In the genomic region with DNA sequence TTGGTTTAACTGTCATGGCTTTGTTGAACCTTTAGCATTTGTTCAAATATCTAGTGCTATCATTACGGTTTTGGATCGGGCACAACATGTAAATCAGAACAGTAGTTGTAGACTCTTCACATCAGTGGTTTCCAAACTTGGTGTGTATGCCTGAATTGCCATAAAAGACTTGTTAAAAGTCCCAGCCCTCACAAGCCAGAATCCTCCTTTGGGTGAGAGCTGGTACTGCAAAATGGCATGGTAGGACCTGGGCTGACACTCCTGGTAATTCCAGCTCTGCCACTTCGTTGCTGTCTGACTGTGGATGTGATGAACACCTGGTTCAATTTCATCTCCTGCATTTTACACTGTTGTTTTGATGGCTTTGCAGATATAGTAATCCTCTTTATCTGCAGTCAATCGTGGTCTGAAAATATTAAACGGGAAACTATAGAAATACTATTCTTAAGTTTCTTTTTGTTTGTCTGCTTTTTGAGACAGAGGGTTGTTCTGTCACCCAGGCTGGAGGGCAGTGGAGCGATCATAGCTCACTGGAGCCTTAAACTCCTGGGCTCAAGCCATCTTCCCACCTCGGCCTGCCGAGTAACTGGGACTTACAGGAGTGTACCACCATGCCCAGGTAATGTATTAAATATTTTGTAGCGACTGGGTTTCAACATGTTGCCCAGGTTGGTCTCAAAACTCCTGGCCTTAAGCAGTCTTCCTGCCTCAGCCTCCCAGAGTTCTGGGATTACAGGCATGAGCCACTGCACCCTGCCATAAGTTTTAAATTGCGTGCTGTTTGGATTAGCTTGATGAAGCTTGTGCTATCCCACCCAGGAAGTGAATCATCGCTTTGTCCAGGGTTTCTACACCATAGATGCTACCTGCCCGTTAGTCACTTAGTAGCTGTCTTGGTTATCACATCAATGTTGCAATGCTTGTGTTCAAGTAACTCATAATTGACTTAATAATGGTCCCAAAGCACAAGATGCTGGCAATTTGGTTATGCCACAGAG, we compare ENCODE assay signal across 8 cellular contexts.
A peak's percentile ranks its signal among the peaks of the same experiment; 100 is the strongest.
DNase-seq lines count a peak whose midpoint lies in the region; ATAC-seq and TF ChIP-seq lines count a peak whose summit lies in the region.

No MANE protein-coding gene starts in this region.

- whole genome bisulfite sequencing in hepatocyte (ENCODE audit: low lambda C conversion rate, missing lambda C conversion rate), result 89% methylated on average over 12 of the region's 12 CpGs

- H2AFZ ChIP-seq in OCI-LY7 (ENCODE audit: low read length), result no peak overlapping the region
- H2AFZ ChIP-seq in hepatocyte, result no peak overlapping the region

- CTCF ChIA-PET in OCI-LY7 (lab: Charles Lee; ENCODE audit: unreplicated experiment), result interaction anchor here (0.5 kb wide), 1 partner anchor 107 kb away, joined by 4 read pairs; no protein-coding TSS in a partner anchor

- H4K20me1 ChIP-seq in OCI-LY7 (ENCODE audit: insufficient read depth, low read length) (peaks cover 18% of the 10 kb centered on the region), hepatocyte (ENCODE audit: insufficient read depth, poor library complexity, severe bottlenecking) (peaks cover 98% of the 10 kb centered on the region)

- TF ChIP-seq CTCF in OCI-LY7 (conservative IDR thresholded peaks at IDR 0.05; ENCODE audit: low read length), result peak; percentile 63
- TF ChIP-seq CTCF in astrocyte of the spinal cord (IDR thresholded peaks at IDR 0.05; ENCODE audit: low read depth, low read length), result peak; percentile 33
- no peak for TF ChIP-seq CTCF in hepatocyte (IDR thresholded peaks at IDR 0.05; ENCODE audit: poor library complexity)

- H3K27ac Mint-ChIP-seq in naive thymus-derived CD8-positive, alpha-beta T cell, result peak overlapping the region; percentile 78 to 99 (median 96)

- intact Hi-C loops in OCI-LY7 (cut with micrococcal nuclease; ENCODE audit: unreplicated experiment), result no loop called here
- intact Hi-C loops in posterior cingulate gyrus (cut with DNase I), result no loop called here

- H3K4me1 Mint-ChIP-seq in naive thymus-derived CD8-positive, alpha-beta T cell, result peaks cover 40 to 96% (median 86%) of the 10 kb centered on the region in 4 donors

- H3K36me3 Mint-ChIP-seq in naive thymus-derived CD8-positive, alpha-beta T cell, result peaks cover 0 to 1% (median 0%) of the 10 kb centered on the region in 3 donors

- no peaks in the 10 kb centered on the region for H3K9me3 ChIP-seq in OCI-LY7 (ENCODE audit: low read length)
- no peaks in the 10 kb centered on the region for H3K9me3 ChIP-seq in hepatocyte (ENCODE audit: low read depth)

- H3K27me3 ChIP-seq in hepatocyte, result no peaks in the 10 kb centered on the region

- no peaks in the 10 kb centered on the region for H3K27me3 Mint-ChIP-seq in naive thymus-derived CD8-positive, alpha-beta T cell

- no peaks in the 10 kb centered on the region for H3K9me3 Mint-ChIP-seq in naive thymus-derived CD8-positive, alpha-beta T cell

- H3K27ac ChIP-seq in OCI-LY7 (ENCODE audit: low read depth, low read length, poor library complexity, severe bottlenecking), result no peak overlapping the region
- H3K27ac ChIP-seq in hepatocyte, result no peak overlapping the region

- BruUV-seq in OCI-LY7 (replicated peaks; lab: Mats Ljungman, UMichigan), result no TSS peak

- ATAC-seq in GM21576 (IDR thresholded peaks at IDR 0.05; ENCODE audit: unreplicated experiment) (peak; percentile 42), GM18861 (IDR thresholded peaks at IDR 0.05; ENCODE audit: unreplicated experiment) (no peak)
- peak; percentile 32 to 35 for ATAC-seq in naive thymus-derived CD8-positive, alpha-beta T cell

- POLR2A ChIA-PET in OCI-LY7 (lab: Charles Lee), result interaction anchor here (0.5 to 1.9 kb wide), 3 partner anchors 8 to 19 kb away, joined by 3 to 7 read pairs (median 6); no protein-coding TSS in a partner anchor
- POLR2A ChIA-PET in naive thymus-derived CD8-positive, alpha-beta T cell (lab: Charles Lee), result interaction anchor here (0.5 to 4.6 kb wide), 17 partner anchors 7 to 529 kb away, joined by 3 to 32 read pairs (median 6); partner anchors contain the start of genes RAB7A and RPN1

- no peaks in the 10 kb centered on the region for H3K36me3 ChIP-seq in OCI-LY7 (ENCODE audit: insufficient read depth, low read length)
- no peaks in the 10 kb centered on the region for H3K36me3 ChIP-seq in hepatocyte (replicated peaks; ENCODE audit: insufficient read depth, low read depth)

- H3K79me2 ChIP-seq in OCI-LY7 (ENCODE audit: insufficient read depth, low read depth, low read length) (peaks cover 50% of the 10 kb centered on the region; the same call in 1 of the 2 replicates), hepatocyte (peaks cover 100% of the 10 kb centered on the region)

- H3K4me3 ChIP-seq in OCI-LY7 (ENCODE audit: low read depth, low read length, poor library complexity, severe bottlenecking) (no peak overlapping the region), astrocyte of the spinal cord (ENCODE audit: low read depth, low read length) (no peak overlapping the region), hepatocyte (no peak overlapping the region)

- H3K4me3 Mint-ChIP-seq in naive thymus-derived CD8-positive, alpha-beta T cell, result peak overlapping the region; percentile 71 to 91 (median 79)

- DNase-seq in CD1c-positive myeloid dendritic cell (ENCODE audit: extremely low spot score) (peak; percentile 28), OCI-LY7 (ENCODE audit: low spot score) (peak; percentile 31), astrocyte of the spinal cord (ENCODE audit: low read depth, low spot score) (peak; percentile 30), hepatocyte (ENCODE audit: low spot score) (no peak), posterior cingulate gyrus (no peak)
- peak in 3 of 10 donors; percentile 26 to 37 (median 29) for DNase-seq in naive thymus-derived CD8-positive, alpha-beta T cell

- no peak overlapping the region for H3K4me2 ChIP-seq in OCI-LY7 (ENCODE audit: low read length)
- H3K4me2 ChIP-seq in hepatocyte, result no peak overlapping the region

- H3K9me2 ChIP-seq in OCI-LY7 (ENCODE audit: insufficient read depth, low read length), result no peaks in the 10 kb centered on the region
- no peaks in the 10 kb centered on the region for H3K9me2 ChIP-seq in hepatocyte (replicated peaks; ENCODE audit: insufficient read depth)

- in situ Hi-C loops in astrocyte of the spinal cord (cut with HindIII; ENCODE audit: low sequenced_read_pairs), result no loop called here

- H3K4me1 ChIP-seq in OCI-LY7 (ENCODE audit: insufficient read depth, low read length, poor library complexity, severe bottlenecking) (peaks cover 11% of the 10 kb centered on the region), hepatocyte (ENCODE audit: insufficient read depth) (peaks cover 14% of the 10 kb centered on the region)

Comparison
In these comparisons a context has a peak if more than half of its experiments do, and no peak if none do; other contexts are left out.
1. DNase-seq: peak in CD1c-positive myeloid dendritic cell (single experiment), OCI-LY7 (single experiment) and astrocyte of the spinal cord (single experiment); none in hepatocyte (single experiment) and posterior cingulate gyrus (0 of 10).